ENCODE assay signal across 1 cellular context in the genomic region with DNA sequence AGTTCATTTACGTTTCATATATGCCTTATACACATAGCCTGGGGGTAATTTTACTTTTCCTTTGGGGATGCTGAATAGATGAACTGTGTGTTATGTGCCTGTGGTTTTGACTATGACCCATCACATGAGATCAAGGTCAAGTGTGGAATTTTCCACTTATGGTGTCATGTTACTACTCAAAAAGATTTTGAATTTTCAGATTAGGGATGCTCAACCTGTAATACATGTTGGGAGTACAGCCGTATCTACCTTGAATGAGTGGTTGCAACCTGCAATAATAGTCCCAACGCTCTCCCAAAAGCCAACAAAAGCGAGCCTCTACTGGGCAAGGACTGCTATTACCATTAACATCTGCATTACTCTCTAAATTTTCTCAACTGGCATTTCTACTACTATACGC.
TF ChIP-seq lines count a peak whose summit lies in the region.

No MANE protein-coding gene starts in this region.

TF ChIP-seq in GM12878, 131 proteins besides CTCF, POLR2A, EP300 and RAD21 (continued from another document):
- TF ChIP-seq, protein P1, sequence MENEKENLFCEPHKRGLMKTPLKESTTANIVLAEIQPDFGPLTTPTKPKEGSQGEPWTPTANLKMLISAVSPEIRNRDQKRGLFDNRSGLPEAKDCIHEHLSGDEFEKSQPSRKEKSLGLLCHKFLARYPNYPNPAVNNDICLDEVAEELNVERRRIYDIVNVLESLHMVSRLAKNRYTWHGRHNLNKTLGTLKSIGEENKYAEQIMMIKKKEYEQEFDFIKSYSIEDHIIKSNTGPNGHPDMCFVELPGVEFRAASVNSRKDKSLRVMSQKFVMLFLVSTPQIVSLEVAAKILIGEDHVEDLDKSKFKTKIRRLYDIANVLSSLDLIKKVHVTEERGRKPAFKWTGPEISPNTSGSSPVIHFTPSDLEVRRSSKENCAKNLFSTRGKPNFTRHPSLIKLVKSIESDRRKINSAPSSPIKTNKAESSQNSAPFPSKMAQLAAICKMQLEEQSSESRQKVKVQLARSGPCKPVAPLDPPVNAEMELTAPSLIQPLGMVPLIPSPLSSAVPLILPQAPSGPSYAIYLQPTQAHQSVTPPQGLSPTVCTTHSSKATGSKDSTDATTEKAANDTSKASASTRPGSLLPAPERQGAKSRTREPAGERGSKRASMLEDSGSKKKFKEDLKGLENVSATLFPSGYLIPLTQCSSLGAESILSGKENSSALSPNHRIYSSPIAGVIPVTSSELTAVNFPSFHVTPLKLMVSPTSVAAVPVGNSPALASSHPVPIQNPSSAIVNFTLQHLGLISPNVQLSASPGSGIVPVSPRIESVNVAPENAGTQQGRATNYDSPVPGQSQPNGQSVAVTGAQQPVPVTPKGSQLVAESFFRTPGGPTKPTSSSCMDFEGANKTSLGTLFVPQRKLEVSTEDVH (IDR thresholded peaks at IDR 0.05; ENCODE audit: low read depth, partially characterized antibody) = no peak
